Comparison of ENCODE assay signal across 28 cellular contexts in the genomic region with DNA sequence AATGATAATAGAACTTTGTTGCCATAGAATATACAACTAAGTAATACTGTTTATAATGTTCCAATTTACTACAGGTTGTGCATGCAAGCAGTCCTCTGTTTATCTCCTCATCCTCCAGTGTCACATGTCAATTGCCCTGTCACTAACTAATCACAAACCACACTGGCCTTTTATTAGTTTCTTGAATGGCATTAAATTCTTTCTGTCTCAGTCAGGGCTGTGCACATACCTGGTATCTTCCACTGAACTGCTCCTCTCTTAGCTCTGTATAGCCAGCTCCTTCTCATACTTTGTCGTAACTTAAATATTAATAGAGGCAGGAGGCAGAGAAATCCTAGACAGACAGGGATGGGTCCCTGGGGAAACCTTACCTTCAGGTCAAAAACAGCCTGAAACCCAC. TPM values are rescaled to one million over a fixed set of nuclear protein-coding genes. Genes with fewer than 3 reads are reported as not detected.
"Had no signal": no experiment of that assay in that cellular context is flagged by ENCODE, and none has a peak within 500 bp of the region (broad histone marks: within the 10 kb centered on the region; RNA-seq: fewer than 3 reads in every experiment).

No MANE protein-coding gene starts in this region.

- H3K36me3 ChIP-seq: Peyer's patch had no signal

- H3K4me3 Mint-ChIP-seq: activated B cell treated with CpG ODN at 0.5 μM for 24 hours; activated CD4-positive, alpha-beta T cell treated with anti-CD3 and anti-CD28 coated beads, Interleukin-2, amount 10 ng/mL, durations not matched to agents 24 days and 14 days; activated T-cell treated with anti-CD3 and anti-CD28 coated beads, Interleukin-2, amount 50 U/mL, for 72 hours had no signal

- H3K4me1 ChIP-seq: body of pancreas, Peyer's patch had no signal

- H3K27me3 ChIP-seq: body of pancreas, Peyer's patch had no signal

- H3K4me3 ChIP-seq: body of pancreas, K562, Peyer's patch had no signal

- H3K9me3 Mint-ChIP-seq: activated CD4-positive, alpha-beta T cell treated with anti-CD3 and anti-CD28 coated beads, Interleukin-2, amount 10 ng/mL, durations not matched to agents 24 days and 14 days had no signal

- ATAC-seq: activated T-cell treated with anti-CD3 and anti-CD28 coated beads, Interleukin-2, amount 50 U/mL, for 72 hours; body of pancreas; K562 had no signal

- H3K27ac ChIP-seq: body of pancreas, Peyer's patch had no signal

- H3K4me1 Mint-ChIP-seq: activated B cell treated with CpG ODN at 0.5 μM for 24 hours; activated CD4-positive, alpha-beta T cell treated with anti-CD3 and anti-CD28 coated beads, Interleukin-2, amount 10 ng/mL, durations not matched to agents 24 days and 14 days had no signal

- DNase-seq: activated B cell treated with CpG ODN at 0.5 μM for 24 hours; activated CD4-positive, alpha-beta T cell treated with anti-CD3 and anti-CD28 coated beads for 1 hour; activated CD4-positive, alpha-beta T cell treated with anti-CD3 and anti-CD28 coated beads, Interleukin-2, amount 50 U/mL, for 48 hours; activated CD8-positive, alpha-beta memory T cell treated with anti-CD3 and anti-CD28 coated beads for 24 hours; activated gamma-delta T cell treated with Interleukin-2 at 50 U/mL for 16 hours; activated naive CD4-positive, alpha-beta T cell treated with anti-CD3 and anti-CD28 coated beads, Interleukin-2, amount 50 U/mL, for 16 hours; activated T-cell treated with anti-CD3 and anti-CD28 coated beads, Interleukin-2, amount 50 U/mL, for 72 hours; aorta; body of pancreas; central memory CD4-positive, alpha-beta T cell; Karpas-422; NCI-H1048; NCI-H146; NCI-H187 treated with DMSO at 0.1 percent for 48 hours; NCI-H2081 treated with DMSO at 0.1 percent for 48 hours; NCI-H2227 treated with DMSO at 0.1 percent for 48 hours; NCI-H526 treated with DMSO at 0.1 percent for 48 hours; NCI-H82; OCI-M1; Peyer's patch; SHP77 treated with DMSO at 0.1 percent for 48 hours; T-helper 2 cell; T1000 had no signal

- H3K27ac Mint-ChIP-seq: activated B cell treated with CpG ODN at 0.5 μM for 24 hours; activated CD4-positive, alpha-beta T cell treated with anti-CD3 and anti-CD28 coated beads, Interleukin-2, amount 10 ng/mL, durations not matched to agents 24 days and 14 days; activated T-cell treated with anti-CD3 and anti-CD28 coated beads, Interleukin-2, amount 50 U/mL, for 72 hours; activated T-helper 2 cell treated with anti-CD3 and anti-CD28 coated beads, Interferon-gamma antibody, Interleukin-2, Interleukin-4, amounts not matched to agents 10 μg/mL and 5 μg/mL and 100 μg/mL, durations not matched to agents 14 hours and 24 hours and 36 hours had no signal

RNA-seq across cellular contexts. Expression of gene TMEM52B, which starts 57.9 kb away (rescaled TPM):
- total RNA-seq: activated B cell treated with CpG ODN at 0.5 μM for 24 hours; activated CD4-positive, alpha-beta T cell treated with anti-CD3 and anti-CD28 coated beads, Interleukin-2, amount 10 ng/mL, durations not matched to agents 24 days and 14 days; activated T-cell treated with anti-CD3 and anti-CD28 coated beads, Interleukin-2, amount 50 U/mL, for 72 hours; activated T-helper 2 cell treated with anti-CD3 and anti-CD28 coated beads, Interferon-gamma antibody, Interleukin-2, Interleukin-4, amounts not matched to agents 10 μg/mL and 5 μg/mL and 100 μg/mL, durations not matched to agents 14 hours and 24 hours and 36 hours; bronchial epithelial cell; K562; NCI-H460; Peyer's patch had no signal
- polyA plus RNA-seq: K562 had no signal
